In genomic region chr17:63015824-63016223, GRCh38 we compare ENCODE assay signal across 1 cellular context.
TF ChIP-seq lines count a peak whose summit lies in the region.

No MANE protein-coding gene starts in this region.

TF ChIP-seq in IMR-90, 13 proteins besides CTCF, POLR2A, EP300 and RAD21 (continued from another document):
- TF ChIP-seq ELK1 (IDR thresholded peaks at IDR 0.05; ENCODE audit: borderline replicate concordance, low read depth, low read length) (no peak), FOS (IDR thresholded peaks at IDR 0.05; ENCODE audit: low read depth, low read length) (no peak), NFE2L2 (IDR thresholded peaks at IDR 0.05; ENCODE audit: low read depth, low read length) (no peak), MXI1 (IDR thresholded peaks at IDR 0.05; ENCODE audit: borderline replicate concordance, low read depth, low read length) (no peak), CEBPB (IDR thresholded peaks at IDR 0.05; ENCODE audit: low read depth, low read length) (no peak), SMC3 (IDR thresholded peaks at IDR 0.05; ENCODE audit: low read depth, low read length) (no peak), CHD1 (IDR thresholded peaks at IDR 0.05; ENCODE audit: low read depth, low read length) (no peak)
